Comparison of ENCODE assay signal across 8 cellular contexts in the genomic region with DNA sequence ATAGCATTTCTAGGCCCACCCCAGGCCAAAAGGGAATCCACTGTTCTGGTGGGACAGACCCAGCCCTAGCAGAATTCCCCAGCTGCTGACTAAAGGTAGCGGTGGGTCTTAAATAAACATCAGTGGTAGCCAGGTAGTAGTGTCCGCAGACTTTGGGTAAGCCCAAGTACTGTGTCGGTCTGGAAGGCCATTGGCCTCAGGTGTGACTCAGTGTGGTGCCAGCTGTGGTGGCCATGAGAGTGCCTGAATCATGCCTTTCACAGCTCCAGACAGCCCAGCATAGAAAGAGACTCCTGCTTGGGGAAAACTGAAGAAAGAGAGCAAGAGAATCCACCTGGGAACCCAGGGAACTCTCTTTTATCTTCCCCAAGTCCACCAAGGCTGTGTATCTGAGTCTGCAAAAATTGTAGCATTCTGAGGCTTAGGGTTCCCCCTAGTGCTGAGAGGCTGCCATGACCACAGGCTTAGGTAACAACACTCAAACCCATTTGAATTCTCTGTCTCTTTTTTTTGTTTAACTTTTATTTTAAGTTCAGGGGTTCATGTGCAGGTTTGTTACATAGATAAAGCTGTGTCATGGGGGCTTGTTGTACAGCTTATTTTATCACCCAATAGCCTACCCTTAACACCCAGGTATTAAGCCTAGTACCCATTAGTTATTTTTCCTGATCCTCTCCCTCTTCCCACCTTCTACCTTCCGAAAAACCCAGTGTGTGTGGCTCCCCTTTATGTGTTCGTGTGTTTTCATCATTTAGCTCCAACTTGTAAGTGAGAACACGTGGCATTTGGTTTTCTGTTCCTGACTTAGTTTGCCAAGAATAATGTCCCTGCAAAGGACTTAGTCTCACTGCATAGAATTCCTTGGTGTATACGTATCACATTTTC. TPM values are rescaled to one million over a fixed set of nuclear protein-coding genes. Genes with fewer than 3 reads are reported as not detected.
DNase-seq lines count a peak whose midpoint lies in the region; ATAC-seq and TF ChIP-seq lines count a peak whose summit lies in the region.

No MANE protein-coding gene starts in this region.

- TF ChIP-seq RAD21 in Ishikawa (IDR thresholded peaks at IDR 0.05; ENCODE audit: low read depth): peak; percentile 81

- H3K4me1 ChIP-seq in adipocyte (ENCODE audit: control insufficient read depth, insufficient read depth, low read length): no peaks in the 10 kb centered on the region
- H3K4me1 ChIP-seq in right cardiac atrium (ENCODE audit: control insufficient read depth, insufficient read depth, low read length): no peaks in the 10 kb centered on the region
- no peaks in the 10 kb centered on the region for H3K4me1 ChIP-seq in sigmoid colon

- DNase-seq in NCI-H2081 (lab: John Stamatoyannopoulos, UW) (peak; percentile 18 to 23), NCI-H2081 treated with DMSO at 0.1 percent for 48 hours (lab: John Stamatoyannopoulos, UW) (no peak), SK-N-DZ (ENCODE audit: low spot score) (peak; percentile 37), adipocyte (ENCODE audit: low read depth) (peak; percentile 81), right cardiac atrium (peak in 1 of 3 donors; percentile 61), sigmoid colon (no peak)

- no peaks in the 10 kb centered on the region for H3K9me3 ChIP-seq in adipocyte (ENCODE audit: control insufficient read depth, low read length)
- no peaks in the 10 kb centered on the region for H3K9me3 ChIP-seq in right cardiac atrium (ENCODE audit: control insufficient read depth, low read length)
- no peaks in the 10 kb centered on the region for H3K9me3 ChIP-seq in sigmoid colon

- WGBS in right cardiac atrium: 61% methylated on average over 7 of the region's 7 CpGs
- WGBS in sigmoid colon, 2 donors: 64 to 73% methylated on average over 7 of the region's 7 CpGs

- ATAC-seq in right cardiac atrium (peak; percentile 68 to 76), GM21717 (IDR thresholded peaks at IDR 0.05; ENCODE audit: unreplicated experiment) (no peak)

- H3K27me3 ChIP-seq in adipocyte (replicated peaks; ENCODE audit: control insufficient read depth, insufficient read depth, low read length) (no peaks in the 10 kb centered on the region), right cardiac atrium (ENCODE audit: control insufficient read depth, insufficient read depth) (no peaks in the 10 kb centered on the region), sigmoid colon (no peaks in the 10 kb centered on the region)

- H3K27ac ChIP-seq in right cardiac atrium (ENCODE audit: low read length) (no peak overlapping the region), sigmoid colon (no peak overlapping the region)

- TF ChIP-seq POLR2A in sigmoid colon (IDR thresholded peaks at IDR 0.05): no peak

- no peak overlapping the region for H3K9ac ChIP-seq in adipocyte (ENCODE audit: low read length)

- intact Hi-C loops in right cardiac atrium (cut with DNase I) (loop anchor here in 1 of 4 donors (10.0 kb wide), 1 partner anchor 236 kb away; no protein-coding TSS in a partner anchor), sigmoid colon (cut with DNase I) (loop anchor here (2.0 kb wide), 1 partner anchor 242 kb away; no protein-coding TSS in a partner anchor)

- no peaks in the 10 kb centered on the region for H3K36me3 ChIP-seq in adipocyte (ENCODE audit: control insufficient read depth, insufficient read depth, low read length, severe bottlenecking)
- no peaks in the 10 kb centered on the region for H3K36me3 ChIP-seq in sigmoid colon

- no peak for TF ChIP-seq EP300 in Ishikawa (IDR thresholded peaks at IDR 0.05; ENCODE audit: borderline replicate concordance)
- no peak for TF ChIP-seq EP300 in sigmoid colon (IDR thresholded peaks at IDR 0.05)

- no peak overlapping the region for H3K4me3 ChIP-seq in adipocyte (ENCODE audit: low read length)
- no peak overlapping the region for H3K4me3 ChIP-seq in right cardiac atrium (ENCODE audit: low read length)
- H3K4me3 ChIP-seq in sigmoid colon: no peak overlapping the region

- TF ChIP-seq CTCF in sigmoid colon (IDR thresholded peaks at IDR 0.05): peak in 3 of 4 experiments; percentile 8 to 54 (median 40)

TF ChIP-seq in Ishikawa, 13 proteins besides CTCF, POLR2A, EP300 and RAD21:
- TF ChIP-seq, protein P1, sequence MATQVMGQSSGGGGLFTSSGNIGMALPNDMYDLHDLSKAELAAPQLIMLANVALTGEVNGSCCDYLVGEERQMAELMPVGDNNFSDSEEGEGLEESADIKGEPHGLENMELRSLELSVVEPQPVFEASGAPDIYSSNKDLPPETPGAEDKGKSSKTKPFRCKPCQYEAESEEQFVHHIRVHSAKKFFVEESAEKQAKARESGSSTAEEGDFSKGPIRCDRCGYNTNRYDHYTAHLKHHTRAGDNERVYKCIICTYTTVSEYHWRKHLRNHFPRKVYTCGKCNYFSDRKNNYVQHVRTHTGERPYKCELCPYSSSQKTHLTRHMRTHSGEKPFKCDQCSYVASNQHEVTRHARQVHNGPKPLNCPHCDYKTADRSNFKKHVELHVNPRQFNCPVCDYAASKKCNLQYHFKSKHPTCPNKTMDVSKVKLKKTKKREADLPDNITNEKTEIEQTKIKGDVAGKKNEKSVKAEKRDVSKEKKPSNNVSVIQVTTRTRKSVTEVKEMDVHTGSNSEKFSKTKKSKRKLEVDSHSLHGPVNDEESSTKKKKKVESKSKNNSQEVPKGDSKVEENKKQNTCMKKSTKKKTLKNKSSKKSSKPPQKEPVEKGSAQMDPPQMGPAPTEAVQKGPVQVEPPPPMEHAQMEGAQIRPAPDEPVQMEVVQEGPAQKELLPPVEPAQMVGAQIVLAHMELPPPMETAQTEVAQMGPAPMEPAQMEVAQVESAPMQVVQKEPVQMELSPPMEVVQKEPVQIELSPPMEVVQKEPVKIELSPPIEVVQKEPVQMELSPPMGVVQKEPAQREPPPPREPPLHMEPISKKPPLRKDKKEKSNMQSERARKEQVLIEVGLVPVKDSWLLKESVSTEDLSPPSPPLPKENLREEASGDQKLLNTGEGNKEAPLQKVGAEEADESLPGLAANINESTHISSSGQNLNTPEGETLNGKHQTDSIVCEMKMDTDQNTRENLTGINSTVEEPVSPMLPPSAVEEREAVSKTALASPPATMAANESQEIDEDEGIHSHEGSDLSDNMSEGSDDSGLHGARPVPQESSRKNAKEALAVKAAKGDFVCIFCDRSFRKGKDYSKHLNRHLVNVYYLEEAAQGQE (IDR thresholded peaks at IDR 0.05; ENCODE audit: low read depth): no peak
- no peak for TF ChIP-seq NFIC (IDR thresholded peaks at IDR 0.05)
- no peak for TF ChIP-seq FOXM1 (IDR thresholded peaks at IDR 0.05; ENCODE audit: borderline replicate concordance, low read depth)

RNA-seq across cellular contexts. Expression of gene CD163L1, which starts 16.7 kb away (rescaled TPM):
- polyA plus RNA-seq in SK-N-DZ (2014; cell fraction: cytosol; rRNA removed): 2.5 and 6.8 TPM in 2 replicates
- polyA plus RNA-seq in SK-N-DZ (2014; cell fraction: nucleus; rRNA removed): 5.2 and 8.2 TPM in 2 replicates
- total RNA-seq in right cardiac atrium (1 to 10 TPM; 1.3 to 5.7 (median 4.2) TPM), sigmoid colon (1 to 10 TPM in 2 of 4 donors, under 1 TPM in 2; 0.54 to 3.9 (median 1.2) TPM)
- polyA plus RNA-seq in right cardiac atrium (0.66 TPM), sigmoid colon (10 to 100 TPM in 1 of 3 donors, 1 to 10 TPM in 2; 3.6 to 49.0 (median 4.2) TPM)

RNA-seq across cellular contexts. Expression of gene CD163, which starts 43.0 kb away (rescaled TPM):
- not detected in 2 replicates for polyA plus RNA-seq in SK-N-DZ (2014; cell fraction: cytosol; rRNA removed)
- polyA plus RNA-seq in SK-N-DZ (2014; cell fraction: nucleus; rRNA removed): not detected in 2 replicates
- total RNA-seq in right cardiac atrium (100 to 1,000 TPM; 108 to 216 (median 155) TPM), sigmoid colon (100 to 1,000 TPM in 3 of 4 donors, 10 to 100 TPM in 1; 81.4 to 254 (median 231) TPM)
- polyA plus RNA-seq in right cardiac atrium (33.3 TPM), sigmoid colon (100 to 1,000 TPM in 1 of 3 donors, 10 to 100 TPM in 2; 21.0 to 108 (median 72.0) TPM)

Comparison
In these comparisons a context has a peak if more than half of its experiments do, and no peak if none do; other contexts are left out.
1. DNase-seq: peak in NCI-H2081 (2 of 2), SK-N-DZ (single experiment) and adipocyte (single experiment); none in NCI-H2081 treated with DMSO at 0.1 percent for 48 hours (single experiment) and sigmoid colon (single experiment).